In genomic region chr16:30076276-30076791, GRCh38 we compare ENCODE assay signal across 6 cellular contexts. TPM values are rescaled to one million over a fixed set of nuclear protein-coding genes. Genes with fewer than 3 reads are reported as not detected.
A peak's percentile ranks its signal among the peaks of the same experiment; 100 is the strongest.
DNase-seq lines count a peak whose midpoint lies in the region; ATAC-seq and TF ChIP-seq lines count a peak whose summit lies in the region.

No MANE protein-coding gene starts in this region.

- ATAC-seq in HG03139 (IDR thresholded peaks at IDR 0.05; ENCODE audit: unreplicated experiment), result peak; percentile 16

- H3K27me3 ChIP-seq in Caco-2 (replicated peaks; ENCODE audit: control insufficient read depth, insufficient read depth, low read length) (no peaks in the 10 kb centered on the region), parathyroid adenoma (ENCODE audit: control insufficient read depth, insufficient read depth, low read length) (no peaks in the 10 kb centered on the region)

- H3K4me1 ChIP-seq in Caco-2 (0 out of 2 replicates have a peak, but pooled peaks cover 11% of the 10 kb centered on the region), parathyroid adenoma (peaks cover 6% of the 10 kb centered on the region)

- TF ChIP-seq CTCF in Caco-2 (IDR thresholded peaks at IDR 0.05; ENCODE audit: insufficient read depth in 1 of 2, low read depth in 1 of 2, low read length in 1 of 2, severe bottlenecking in 1 of 2, unreplicated experiment in 1 of 2) (no peak), choroid plexus epithelial cell (conservative IDR thresholded peaks at IDR 0.05; ENCODE audit: low read depth, low read length) (no peak), parathyroid adenoma (IDR thresholded peaks at IDR 0.05) (no peak)

- POLR2A ChIA-PET in Caco-2 (lab: Charles Lee), result interaction anchor here (0.9 to 1.0 kb wide), 2 partner anchors 11 to 259 kb away, joined by 5 read pairs; partner anchors contain the start of gene ALDOA

- DNase-seq in Caco-2 (no peak), choroid plexus epithelial cell (ENCODE audit: low read depth) (no peak), NCI-H2196 treated with DMSO at 0.1 percent for 48 hours (lab: John Stamatoyannopoulos, UW; ENCODE audit: unreplicated experiment) (no peak)
- DNase-seq in effector CD4-positive, alpha-beta T cell, result no peak

- no peaks in the 10 kb centered on the region for H3K27me3 Mint-ChIP-seq in Caco-2 (ENCODE audit: insufficient read depth, unreplicated experiment)

- intact Hi-C loops in Caco-2 (cut with micrococcal nuclease; ENCODE audit: unreplicated experiment), result no loop called here

- peak overlapping the region; percentile 82 for H3K4me3 Mint-ChIP-seq in Caco-2 (ENCODE audit: unreplicated experiment)

- H3K27ac ChIP-seq in parathyroid adenoma, result peak overlapping the region; percentile 90

- H3K9me3 ChIP-seq in Caco-2 (no peaks in the 10 kb centered on the region), parathyroid adenoma (ENCODE audit: control insufficient read depth, low read length) (no peaks in the 10 kb centered on the region)

- peak overlapping the region; percentile 65 for H3K4me2 ChIP-seq in parathyroid adenoma (ENCODE audit: low read length)

- H2AFZ ChIP-seq in parathyroid adenoma, result peak overlapping the region; percentile 87

- H3K36me3 ChIP-seq in Caco-2 (ENCODE audit: control insufficient read depth, insufficient read depth, low read length) (peaks cover 10% of the 10 kb centered on the region), parathyroid adenoma (ENCODE audit: control insufficient read depth, insufficient read depth, low read length) (no peaks in the 10 kb centered on the region)

- peaks cover 34% of the 10 kb centered on the region for H3K79me2 ChIP-seq in parathyroid adenoma

- H3K4me3 ChIP-seq in Caco-2 (ENCODE audit: low read depth, low read length) (peak overlapping the region; percentile 82), choroid plexus epithelial cell (ENCODE audit: low read depth, low read length) (peak overlapping the region; percentile 92), parathyroid adenoma (ENCODE audit: low read depth, low read length) (peak overlapping the region; percentile 83)

- H3K9me3 Mint-ChIP-seq in Caco-2 (ENCODE audit: unreplicated experiment), result no peaks in the 10 kb centered on the region

- H3K4me1 Mint-ChIP-seq in Caco-2 (ENCODE audit: low read depth, unreplicated experiment), result peaks cover 12% of the 10 kb centered on the region

- H3K27ac Mint-ChIP-seq in Caco-2 (ENCODE audit: unreplicated experiment), result peak overlapping the region; percentile 84

- H3K36me3 Mint-ChIP-seq in Caco-2 (ENCODE audit: insufficient read depth, unreplicated experiment), result peaks cover 69% of the 10 kb centered on the region

- peak overlapping the region; percentile 75 for H3K9ac ChIP-seq in parathyroid adenoma

- TSS peak; percentile 31 for BruUV-seq in Caco-2 (replicated peaks; lab: Mats Ljungman, UMichigan)

- CTCF ChIA-PET in Caco-2 (lab: Charles Lee), result interaction anchor here (0.5 kb wide), 1 partner anchor 259 kb away, joined by 6 read pairs; no protein-coding TSS in a partner anchor

RNA-seq across cellular contexts. Expression of gene PPP4C, which starts 0.5 kb away (rescaled TPM):
- 130 and 134 TPM in 2 replicates for total RNA-seq in Caco-2 (2022)

RNA-seq across cellular contexts. Expression of gene ALDOA, which starts 10.8 kb away (rescaled TPM):
- total RNA-seq in Caco-2 (2022), result 675 and 802 TPM in 2 replicates

RNA-seq across cellular contexts. Expression of gene TBX6, which starts 15.4 kb away (rescaled TPM):
- 1.1 and 1.6 TPM in 2 replicates for total RNA-seq in Caco-2 (2022)

RNA-seq across cellular contexts. Expression of gene YPEL3, which starts 19.7 kb away (rescaled TPM):
- total RNA-seq in Caco-2 (2022), result 24.4 and 26.3 TPM in 2 replicates

RNA-seq across cellular contexts. Expression of gene GDPD3, which starts 37.0 kb away (rescaled TPM):
- total RNA-seq in Caco-2 (2022), result 5.8 and 8.4 TPM in 2 replicates
